ENCODE assay signal across 1 cellular context in the genomic region with DNA sequence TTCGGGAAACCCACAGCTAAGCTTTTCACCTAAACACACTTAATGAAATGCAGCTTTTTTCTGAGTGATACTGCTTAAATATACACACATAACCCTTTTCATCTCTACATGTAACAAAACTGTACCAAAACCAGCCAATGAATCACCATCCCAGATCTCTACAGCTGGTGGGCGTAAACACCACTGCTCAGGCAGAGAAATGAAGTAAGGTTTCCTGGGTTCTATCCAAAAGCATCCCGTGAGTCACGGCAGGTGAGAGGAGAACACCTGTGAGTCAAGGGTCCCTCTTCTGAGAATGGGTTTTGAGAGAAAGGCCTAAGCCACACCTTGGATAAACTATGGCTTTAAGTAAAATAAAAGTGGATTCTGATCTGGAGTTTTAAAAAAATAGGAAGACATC.
A peak's percentile ranks its signal among the peaks of the same experiment; 100 is the strongest.
TF ChIP-seq lines count a peak whose summit lies in the region.

No MANE protein-coding gene starts in this region.

TF ChIP-seq in HepG2, 621 proteins besides CTCF, POLR2A, EP300 and RAD21 (continued from another document):
- TF ChIP-seq, protein P1, sequence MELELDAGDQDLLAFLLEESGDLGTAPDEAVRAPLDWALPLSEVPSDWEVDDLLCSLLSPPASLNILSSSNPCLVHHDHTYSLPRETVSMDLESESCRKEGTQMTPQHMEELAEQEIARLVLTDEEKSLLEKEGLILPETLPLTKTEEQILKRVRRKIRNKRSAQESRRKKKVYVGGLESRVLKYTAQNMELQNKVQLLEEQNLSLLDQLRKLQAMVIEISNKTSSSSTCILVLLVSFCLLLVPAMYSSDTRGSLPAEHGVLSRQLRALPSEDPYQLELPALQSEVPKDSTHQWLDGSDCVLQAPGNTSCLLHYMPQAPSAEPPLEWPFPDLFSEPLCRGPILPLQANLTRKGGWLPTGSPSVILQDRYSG (CRISPR knock-in tag; IDR thresholded peaks at IDR 0.05), result no peak
- TF ChIP-seq NFKB2 (CRISPR knock-in tag; IDR thresholded peaks at IDR 0.05; ENCODE audit: borderline replicate concordance) (no peak), ZEB1 (IDR thresholded peaks at IDR 0.05; ENCODE audit: insufficient replicate concordance, low read depth) (peak; percentile 57), ZNF607 (CRISPR knock-in tag; IDR thresholded peaks at IDR 0.05; ENCODE audit: borderline replicate concordance) (no peak), FOSL2 (CRISPR knock-in tag; IDR thresholded peaks at IDR 0.05) (peak; percentile 53), ZBTB7B (CRISPR knock-in tag; IDR thresholded peaks at IDR 0.05) (no peak), MATR3 (CRISPR knock-in tag; IDR thresholded peaks at IDR 0.05) (no peak), ZNF746 (CRISPR knock-in tag; IDR thresholded peaks at IDR 0.05) (no peak), ZSCAN29 (CRISPR knock-in tag; conservative IDR thresholded peaks at IDR 0.05) (no peak), ZNF776 (CRISPR knock-in tag; IDR thresholded peaks at IDR 0.05) (no peak), EZH2 (conservative IDR thresholded peaks at IDR 0.05; ENCODE audit: low read depth, low read length) (no peak), THAP11 (CRISPR knock-in tag; IDR thresholded peaks at IDR 0.05) (no peak), ZNF17 (CRISPR knock-in tag; IDR thresholded peaks at IDR 0.05) (no peak), MLLT10 (CRISPR knock-in tag; IDR thresholded peaks at IDR 0.05) (no peak), ATF7-NPFF (CRISPR knock-in tag; IDR thresholded peaks at IDR 0.05; ENCODE audit: low read depth) (no peak), NFE2 (CRISPR knock-in tag; IDR thresholded peaks at IDR 0.05) (no peak)
- TF ChIP-seq, protein P2, sequence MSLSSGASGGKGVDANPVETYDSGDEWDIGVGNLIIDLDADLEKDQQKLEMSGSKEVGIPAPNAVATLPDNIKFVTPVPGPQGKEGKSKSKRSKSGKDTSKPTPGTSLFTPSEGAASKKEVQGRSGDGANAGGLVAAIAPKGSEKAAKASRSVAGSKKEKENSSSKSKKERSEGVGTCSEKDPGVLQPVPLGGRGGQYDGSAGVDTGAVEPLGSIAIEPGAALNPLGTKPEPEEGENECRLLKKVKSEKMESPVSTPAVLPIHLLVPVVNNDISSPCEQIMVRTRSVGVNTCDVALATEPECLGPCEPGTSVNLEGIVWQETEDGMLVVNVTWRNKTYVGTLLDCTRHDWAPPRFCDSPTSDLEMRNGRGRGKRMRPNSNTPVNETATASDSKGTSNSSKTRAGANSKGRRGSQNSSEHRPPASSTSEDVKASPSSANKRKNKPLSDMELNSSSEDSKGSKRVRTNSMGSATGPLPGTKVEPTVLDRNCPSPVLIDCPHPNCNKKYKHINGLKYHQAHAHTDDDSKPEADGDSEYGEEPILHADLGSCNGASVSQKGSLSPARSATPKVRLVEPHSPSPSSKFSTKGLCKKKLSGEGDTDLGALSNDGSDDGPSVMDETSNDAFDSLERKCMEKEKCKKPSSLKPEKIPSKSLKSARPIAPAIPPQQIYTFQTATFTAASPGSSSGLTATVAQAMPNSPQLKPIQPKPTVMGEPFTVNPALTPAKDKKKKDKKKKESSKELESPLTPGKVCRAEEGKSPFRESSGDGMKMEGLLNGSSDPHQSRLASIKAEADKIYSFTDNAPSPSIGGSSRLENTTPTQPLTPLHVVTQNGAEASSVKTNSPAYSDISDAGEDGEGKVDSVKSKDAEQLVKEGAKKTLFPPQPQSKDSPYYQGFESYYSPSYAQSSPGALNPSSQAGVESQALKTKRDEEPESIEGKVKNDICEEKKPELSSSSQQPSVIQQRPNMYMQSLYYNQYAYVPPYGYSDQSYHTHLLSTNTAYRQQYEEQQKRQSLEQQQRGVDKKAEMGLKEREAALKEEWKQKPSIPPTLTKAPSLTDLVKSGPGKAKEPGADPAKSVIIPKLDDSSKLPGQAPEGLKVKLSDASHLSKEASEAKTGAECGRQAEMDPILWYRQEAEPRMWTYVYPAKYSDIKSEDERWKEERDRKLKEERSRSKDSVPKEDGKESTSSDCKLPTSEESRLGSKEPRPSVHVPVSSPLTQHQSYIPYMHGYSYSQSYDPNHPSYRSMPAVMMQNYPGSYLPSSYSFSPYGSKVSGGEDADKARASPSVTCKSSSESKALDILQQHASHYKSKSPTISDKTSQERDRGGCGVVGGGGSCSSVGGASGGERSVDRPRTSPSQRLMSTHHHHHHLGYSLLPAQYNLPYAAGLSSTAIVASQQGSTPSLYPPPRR (CRISPR knock-in tag; IDR thresholded peaks at IDR 0.05; ENCODE audit: borderline replicate concordance), result no peak
- TF ChIP-seq, protein P3, sequence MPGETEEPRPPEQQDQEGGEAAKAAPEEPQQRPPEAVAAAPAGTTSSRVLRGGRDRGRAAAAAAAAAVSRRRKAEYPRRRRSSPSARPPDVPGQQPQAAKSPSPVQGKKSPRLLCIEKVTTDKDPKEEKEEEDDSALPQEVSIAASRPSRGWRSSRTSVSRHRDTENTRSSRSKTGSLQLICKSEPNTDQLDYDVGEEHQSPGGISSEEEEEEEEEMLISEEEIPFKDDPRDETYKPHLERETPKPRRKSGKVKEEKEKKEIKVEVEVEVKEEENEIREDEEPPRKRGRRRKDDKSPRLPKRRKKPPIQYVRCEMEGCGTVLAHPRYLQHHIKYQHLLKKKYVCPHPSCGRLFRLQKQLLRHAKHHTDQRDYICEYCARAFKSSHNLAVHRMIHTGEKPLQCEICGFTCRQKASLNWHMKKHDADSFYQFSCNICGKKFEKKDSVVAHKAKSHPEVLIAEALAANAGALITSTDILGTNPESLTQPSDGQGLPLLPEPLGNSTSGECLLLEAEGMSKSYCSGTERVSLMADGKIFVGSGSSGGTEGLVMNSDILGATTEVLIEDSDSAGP (CRISPR knock-in tag; IDR thresholded peaks at IDR 0.05; ENCODE audit: borderline replicate concordance), result no peak
- TF ChIP-seq, protein P4, sequence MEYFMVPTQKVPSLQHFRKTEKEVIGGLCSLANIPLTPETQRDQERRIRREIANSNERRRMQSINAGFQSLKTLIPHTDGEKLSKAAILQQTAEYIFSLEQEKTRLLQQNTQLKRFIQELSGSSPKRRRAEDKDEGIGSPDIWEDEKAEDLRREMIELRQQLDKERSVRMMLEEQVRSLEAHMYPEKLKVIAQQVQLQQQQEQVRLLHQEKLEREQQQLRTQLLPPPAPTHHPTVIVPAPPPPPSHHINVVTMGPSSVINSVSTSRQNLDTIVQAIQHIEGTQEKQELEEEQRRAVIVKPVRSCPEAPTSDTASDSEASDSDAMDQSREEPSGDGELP (IDR thresholded peaks at IDR 0.05; ENCODE audit: borderline replicate concordance, low read depth), result peak; percentile 59; the same call in 1 of the 2 replicates
